Comparison of ENCODE assay signal across 38 cellular contexts in the genomic region with DNA sequence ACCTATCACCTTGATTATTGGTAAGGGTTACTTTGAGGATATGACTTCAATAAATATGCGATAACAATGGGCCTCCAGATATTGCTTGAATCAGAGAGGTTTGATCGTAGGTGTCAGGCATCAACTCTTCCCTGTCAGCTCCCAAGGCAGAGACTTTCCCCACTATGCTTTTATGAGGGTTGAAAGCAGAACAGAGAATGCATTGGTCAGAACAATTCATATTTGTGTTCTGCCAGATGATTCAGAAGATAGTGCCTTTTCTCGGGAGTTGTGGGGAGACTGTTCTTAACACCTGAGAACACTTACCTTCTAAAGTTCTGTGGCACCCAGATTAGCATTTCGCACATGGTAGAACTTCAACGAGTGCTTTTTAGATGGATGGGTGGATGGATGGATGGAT.
"Had no signal": no experiment of that assay in that cellular context is flagged by ENCODE, and none has a peak within 500 bp of the region (broad histone marks: within the 10 kb centered on the region; RNA-seq: fewer than 3 reads in every experiment).

No MANE protein-coding gene starts in this region.

- H3K9me3 ChIP-seq: adrenal gland, ascending aorta had no signal

- H3K4me3 ChIP-seq: adrenal gland, ascending aorta, cardiac muscle cell had no signal

- H3K4me1 Mint-ChIP-seq: activated B cell treated with CpG ODN at 0.5 μM for 24 hours; activated CD4-positive, alpha-beta T cell treated with anti-CD3 and anti-CD28 coated beads, Interleukin-2, amount 10 ng/mL, durations not matched to agents 24 days and 14 days; activated naive CD8-positive, alpha-beta T cell treated with anti-CD3 and anti-CD28 coated beads for 36 hours; activated T-helper 17 cell treated with anti-CD3 and anti-CD28 coated beads, Interleukin-2, amount 50 U/mL, for 72 hours; central memory CD8-positive, alpha-beta T cell had no signal

- DNase-seq: activated B cell treated with CpG ODN at 0.5 μM for 24 hours; activated CD4-positive, alpha-beta memory T cell treated with anti-CD3 and anti-CD28 coated beads for 36 hours; activated CD4-positive, alpha-beta T cell treated with anti-CD3 and anti-CD28 coated beads for 4 hours; activated CD4-positive, alpha-beta T cell treated with anti-CD3 and anti-CD28 coated beads, Interleukin-2, amount 10 ng/mL, durations not matched to agents 24 days and 14 days; activated CD4-positive, alpha-beta T cell treated with anti-CD3 and anti-CD28 coated beads, Interleukin-2, amount 50 U/mL, for 1 hour; activated CD4-positive, alpha-beta T cell treated with anti-CD3 and anti-CD28 coated beads, Interleukin-2, amount 50 U/mL, for 4 hours; activated CD4-positive, CD25-positive, alpha-beta regulatory T cell treated with anti-CD3 and anti-CD28 coated beads, Interleukin-2, amount 50 U/mL, for 72 hours; activated CD8-positive, alpha-beta memory T cell treated with anti-CD3 and anti-CD28 coated beads, Interleukin-2, amount 50 U/mL, for 4 hours; activated CD8-positive, alpha-beta T cell treated with anti-CD3 and anti-CD28 coated beads for 36 hours; activated effector memory CD4-positive, alpha-beta T cell treated with anti-CD3 and anti-CD28 coated beads, Interleukin-2, amount 50 U/mL, for 16 hours; activated gamma-delta T cell treated with Interleukin-2 at 50 U/mL for 16 hours; activated naive CD4-positive, alpha-beta T cell; activated naive CD4-positive, alpha-beta T cell treated with anti-CD3 and anti-CD28 coated beads for 36 hours; activated naive CD4-positive, alpha-beta T cell treated with anti-CD3 and anti-CD28 coated beads, Interleukin-2, amount 50 U/mL, for 16 hours; activated naive CD8-positive, alpha-beta T cell treated with anti-CD3 and anti-CD28 coated beads for 36 hours; activated T-cell treated with anti-CD3 and anti-CD28 coated beads for 4 hours; activated T-cell treated with anti-CD3 and anti-CD28 coated beads, Interleukin-2, amount 50 U/mL, for 1 hour; activated T-cell treated with anti-CD3 and anti-CD28 coated beads, Interleukin-2, amount 50 U/mL, for 4 hours; activated T-cell treated with anti-CD3 and anti-CD28 coated beads, Interleukin-2, amount 50 U/mL, for 72 hours; adrenal gland; amniotic stem cell; anterior cingulate cortex; caudate nucleus; cerebellar nuclear complex; T-helper 2 cell; T-helper 9 cell had no signal

- H3K27me3 ChIP-seq: adrenal gland, ascending aorta, cardiac muscle cell had no signal

- H3K27ac ChIP-seq: adrenal gland, ascending aorta, cardiac muscle cell, VCaP had no signal

- H3K36me3 ChIP-seq: adrenal gland, ascending aorta, cardiac muscle cell had no signal

- H3K36me3 Mint-ChIP-seq: activated CD4-positive, alpha-beta memory T cell treated with anti-CD3 and anti-CD28 coated beads for 36 hours; activated naive CD4-positive, alpha-beta T cell treated with anti-CD3 and anti-CD28 coated beads, Interleukin-2, amount 50 U/mL, for 72 hours; activated naive CD8-positive, alpha-beta T cell treated with anti-CD3 and anti-CD28 coated beads for 36 hours; brain had no signal

- H3K4me3 Mint-ChIP-seq: activated B cell treated with CpG ODN at 0.5 μM for 24 hours; activated CD4-positive, alpha-beta memory T cell treated with anti-CD3 and anti-CD28 coated beads for 36 hours; activated CD4-positive, alpha-beta T cell treated with anti-CD3 and anti-CD28 coated beads, Interleukin-2, amount 10 ng/mL, durations not matched to agents 24 days and 14 days; activated CD8-positive, alpha-beta T cell treated with anti-CD3 and anti-CD28 coated beads for 36 hours; activated naive CD4-positive, alpha-beta T cell treated with anti-CD3 and anti-CD28 coated beads for 36 hours; activated naive CD8-positive, alpha-beta T cell treated with anti-CD3 and anti-CD28 coated beads for 36 hours; activated T-cell treated with anti-CD3 and anti-CD28 coated beads, Interleukin-2, amount 50 U/mL, for 4 hours; activated T-cell treated with anti-CD3 and anti-CD28 coated beads, Interleukin-2, amount 50 U/mL, for 72 hours; activated T-helper 1 cell treated with anti-CD3 and anti-CD28 coated beads, Interleukin-12 subunit alpha, Interleukin-12 subunit beta, Interleukin-2, Interleukin-4 antibody, amounts not matched to agents 30 ng/mL and 10 ng/mL and 1 ng/mL, durations not matched to agents 14 hours and 24 hours and 36 hours; activated T-helper 17 cell treated with anti-CD3 and anti-CD28 coated beads, Interleukin-2, amount 50 U/mL, for 72 hours; brain; central memory CD8-positive, alpha-beta T cell; T-helper 1 cell treated with Interleukin-12 subunit alpha and Interleukin-12 subunit beta and Interleukin-4 antibody, amounts not matched to agents 30 μg/mL and 1 μg/mL, for 36 hours; T-helper 2 cell treated with Interferon-gamma antibody and Interleukin-4, amounts not matched to agents 5 μg/mL and 100 μg/mL, for 36 hours had no signal

- FAIRE-seq: bronchial epithelial cell, TTC549 had no signal

- H3K27me3 Mint-ChIP-seq: activated B cell treated with CpG ODN at 0.5 μM for 24 hours; activated CD4-positive, alpha-beta memory T cell treated with anti-CD3 and anti-CD28 coated beads for 36 hours; activated CD4-positive, alpha-beta T cell treated with anti-CD3 and anti-CD28 coated beads, Interleukin-2, amount 10 ng/mL, durations not matched to agents 24 days and 14 days; activated CD8-positive, alpha-beta T cell treated with anti-CD3 and anti-CD28 coated beads for 36 hours; activated naive CD8-positive, alpha-beta T cell treated with anti-CD3 and anti-CD28 coated beads for 36 hours had no signal

- H3K27ac Mint-ChIP-seq: activated B cell treated with CpG ODN at 0.5 μM for 24 hours; activated CD4-positive, alpha-beta memory T cell treated with anti-CD3 and anti-CD28 coated beads for 36 hours; activated CD4-positive, alpha-beta T cell treated with anti-CD3 and anti-CD28 coated beads, Interleukin-2, amount 10 ng/mL, durations not matched to agents 24 days and 14 days; activated CD8-positive, alpha-beta T cell treated with anti-CD3 and anti-CD28 coated beads for 36 hours; activated naive CD4-positive, alpha-beta T cell treated with anti-CD3 and anti-CD28 coated beads for 36 hours; activated naive CD4-positive, alpha-beta T cell treated with anti-CD3 and anti-CD28 coated beads, Interleukin-2, amount 50 U/mL, for 72 hours; activated naive CD8-positive, alpha-beta T cell treated with anti-CD3 and anti-CD28 coated beads for 36 hours; activated T-cell treated with anti-CD3 and anti-CD28 coated beads, Interleukin-2, amount 50 U/mL, for 72 hours; activated T-helper 1 cell treated with anti-CD3 and anti-CD28 coated beads, Interleukin-12 subunit alpha, Interleukin-12 subunit beta, Interleukin-2, Interleukin-4 antibody, amounts not matched to agents 30 ng/mL and 10 ng/mL and 1 ng/mL, durations not matched to agents 14 hours and 24 hours and 36 hours; activated T-helper 17 cell treated with anti-CD3 and anti-CD28 coated beads, Interleukin-2, amount 50 U/mL, for 72 hours; brain; T-helper 1 cell treated with Interleukin-12 subunit alpha and Interleukin-12 subunit beta and Interleukin-4 antibody, amounts not matched to agents 30 μg/mL and 1 μg/mL, for 36 hours; T-helper 2 cell treated with Interferon-gamma antibody and Interleukin-4, amounts not matched to agents 5 μg/mL and 100 μg/mL, for 36 hours had no signal

- H3K4me1 ChIP-seq: adrenal gland, ascending aorta had no signal

- H3K9me3 Mint-ChIP-seq: activated B cell treated with CpG ODN at 0.5 μM for 24 hours; activated CD4-positive, alpha-beta memory T cell treated with anti-CD3 and anti-CD28 coated beads for 36 hours; activated CD4-positive, alpha-beta T cell treated with anti-CD3 and anti-CD28 coated beads, Interleukin-2, amount 10 ng/mL, durations not matched to agents 24 days and 14 days; activated CD8-positive, alpha-beta T cell treated with anti-CD3 and anti-CD28 coated beads for 36 hours; activated naive CD8-positive, alpha-beta T cell treated with anti-CD3 and anti-CD28 coated beads for 36 hours; activated T-cell treated with anti-CD3 and anti-CD28 coated beads, Interleukin-2, amount 50 U/mL, for 4 hours; activated T-helper 1 cell treated with anti-CD3 and anti-CD28 coated beads, Interleukin-12 subunit alpha, Interleukin-12 subunit beta, Interleukin-2, Interleukin-4 antibody, amounts not matched to agents 30 ng/mL and 10 ng/mL and 1 ng/mL, durations not matched to agents 14 hours and 24 hours and 36 hours; central memory CD8-positive, alpha-beta T cell; T-helper 2 cell treated with Interferon-gamma antibody and Interleukin-4, amounts not matched to agents 5 μg/mL and 100 μg/mL, for 36 hours had no signal
